14 cellular contexts compared by ENCODE assay signal in genomic region chr3:109059289-109059688, GRCh38. TPM values are rescaled to one million over a fixed set of nuclear protein-coding genes. Genes with fewer than 3 reads are reported as not detected.
A peak's percentile ranks its signal among the peaks of the same experiment; 100 is the strongest.
DNase-seq lines count a peak whose midpoint lies in the region; ATAC-seq and TF ChIP-seq lines count a peak whose summit lies in the region.
"Had no signal": no experiment of that assay in that cellular context is flagged by ENCODE, and none has a peak within 500 bp of the region (broad histone marks: within the 10 kb centered on the region; RNA-seq: fewer than 3 reads in every experiment).

No MANE protein-coding gene starts in this region.

- CTCF ChIA-PET in activated CD4-positive, alpha-beta T cell treated with anti-CD3 and anti-CD28 coated beads for 36 hours (lab: Charles Lee) = interaction anchor here (0.8 to 1.6 kb wide), 2 partner anchors 36 to 527 kb away, joined by 3 to 6 read pairs; no protein-coding TSS in a partner anchor

- peaks cover 7% of the 10 kb centered on the region for H3K27me3 Mint-ChIP-seq in activated CD4-positive, alpha-beta T cell treated with anti-CD3 and anti-CD28 coated beads for 36 hours

- H3K27ac ChIP-seq in heart left ventricle = no peak overlapping the region
- H3K27ac ChIP-seq: thyroid gland had no signal

- TF ChIP-seq CTCF in heart left ventricle (IDR thresholded peaks at IDR 0.05) = no peak

- peak; percentile 94 for ATAC-seq in GM18505 (IDR thresholded peaks at IDR 0.05; ENCODE audit: unreplicated experiment)
- peak; percentile 72 for ATAC-seq in GM21515 (IDR thresholded peaks at IDR 0.05; ENCODE audit: unreplicated experiment)
- ATAC-seq in HG03196 (IDR thresholded peaks at IDR 0.05; ENCODE audit: unreplicated experiment) = peak; percentile 79
- no peak for ATAC-seq in heart left ventricle
- no peak for ATAC-seq in activated CD4-positive, alpha-beta T cell treated with anti-CD3 and anti-CD28 coated beads for 36 hours

- DNase-seq in SKM-1 treated with dmso at 0.1 percent for 144 hours (lab: John Stamatoyannopoulos, UW; ENCODE audit: unreplicated experiment) = peak; percentile 42
- DNase-seq in SW 1271 (lab: John Stamatoyannopoulos, UW) = no peak
- DNase-seq in heart left ventricle = no peak
- DNase-seq in cerebellum (ENCODE audit: low spot score) = no peak
- DNase-seq in activated CD4-positive, alpha-beta T cell treated with anti-CD3 and anti-CD28 coated beads for 36 hours = no peak
- DNase-seq: activated CD4-positive, CD25-positive, alpha-beta regulatory T cell; NK-92 treated with Interleukin-12 subunit alpha and Interleukin-12 subunit beta, amount 100 ng/mL, for 24 hours; stimulated activated CD4-positive, alpha-beta T cell treated with anti-CD3 and anti-CD28 coated beads, Interleukin-1b, Interleukin-23, amount 100 ng/mL, for 48 hours; thyroid gland had no signal

- no peak overlapping the region for H3K4me3 Mint-ChIP-seq in activated CD4-positive, alpha-beta T cell treated with anti-CD3 and anti-CD28 coated beads for 36 hours
- H3K4me3 Mint-ChIP-seq: activated naive CD8-positive, alpha-beta T cell; neural crest cell had no signal

- H3K27me3 ChIP-seq in heart left ventricle = no peaks in the 10 kb centered on the region
- H3K27me3 ChIP-seq: thyroid gland had no signal

- H3K27ac Mint-ChIP-seq in activated CD4-positive, alpha-beta T cell treated with anti-CD3 and anti-CD28 coated beads for 36 hours = no peak overlapping the region
- H3K27ac Mint-ChIP-seq: activated naive CD8-positive, alpha-beta T cell had no signal

- no peaks in the 10 kb centered on the region for H3K4me1 Mint-ChIP-seq in activated CD4-positive, alpha-beta T cell treated with anti-CD3 and anti-CD28 coated beads for 36 hours
- H3K4me1 Mint-ChIP-seq: neural crest cell had no signal

- H3K9me3 ChIP-seq in heart left ventricle = no peaks in the 10 kb centered on the region
- H3K9me3 ChIP-seq: thyroid gland had no signal

- H3K4me1 ChIP-seq in heart left ventricle = peaks cover 0 to 9% (median 0%) of the 10 kb centered on the region in 12 donors
- H3K4me1 ChIP-seq: thyroid gland had no signal

- TF ChIP-seq POLR2A in GM18505 (IDR thresholded peaks at IDR 0.05; ENCODE audit: borderline replicate concordance, extremely low read depth, insufficient read depth, insufficient read length) (no peak), heart left ventricle (IDR thresholded peaks at IDR 0.05) (no peak)

- WGBS in heart left ventricle, 4 donors = 23 to 39% (median 30%) methylated on average over 5 of the region's 5 CpGs

- H3K36me3 ChIP-seq in heart left ventricle = no peaks in the 10 kb centered on the region
- H3K36me3 ChIP-seq: thyroid gland had no signal

- no peaks in the 10 kb centered on the region for H3K9me3 Mint-ChIP-seq in activated CD4-positive, alpha-beta T cell treated with anti-CD3 and anti-CD28 coated beads for 36 hours (ENCODE audit: low read depth)
- H3K9me3 Mint-ChIP-seq: neural crest cell had no signal

- intact Hi-C loops in heart left ventricle (cut with DNase I) = no loop called here
- intact Hi-C loops in activated CD4-positive, alpha-beta T cell treated with anti-CD3 and anti-CD28 coated beads for 36 hours (cut with DNase I, micrococcal nuclease) = no loop called here

- no peak overlapping the region for H3K4me3 ChIP-seq in heart left ventricle
- H3K4me3 ChIP-seq: thyroid gland had no signal

- POLR2A ChIA-PET in activated CD4-positive, alpha-beta T cell treated with anti-CD3 and anti-CD28 coated beads for 36 hours (lab: Charles Lee) = interaction anchor here (0.6 kb wide), 1 partner anchor 1061 kb away, joined by 3 read pairs; no protein-coding TSS in a partner anchor

- no peaks in the 10 kb centered on the region for H3K36me3 Mint-ChIP-seq in activated CD4-positive, alpha-beta T cell treated with anti-CD3 and anti-CD28 coated beads for 36 hours (ENCODE audit: low read depth)
- H3K36me3 Mint-ChIP-seq: activated naive CD8-positive, alpha-beta T cell had no signal

RNA-seq across cellular contexts. Expression of gene MORC1, which starts 58.6 kb away (rescaled TPM):
- total RNA-seq in heart left ventricle = not detected
- polyA plus RNA-seq in heart left ventricle = not detected
- total RNA-seq in cerebellum = 0.36 TPM
- not detected for total RNA-seq in activated CD4-positive, alpha-beta T cell treated with anti-CD3 and anti-CD28 coated beads for 36 hours
- total RNA-seq: neural crest cell had no signal

Comparison
In these comparisons a context has a peak if more than half of its experiments do, and no peak if none do; other contexts are left out.
1. ATAC-seq: peak in GM18505 (single experiment), GM21515 (single experiment) and HG03196 (single experiment); none in heart left ventricle (0 of 4) and activated CD4-positive, alpha-beta T cell treated with anti-CD3 and anti-CD28 coated beads for 36 hours (single experiment).